Comparison of ENCODE assay signal across 8 cellular contexts in the genomic region with DNA sequence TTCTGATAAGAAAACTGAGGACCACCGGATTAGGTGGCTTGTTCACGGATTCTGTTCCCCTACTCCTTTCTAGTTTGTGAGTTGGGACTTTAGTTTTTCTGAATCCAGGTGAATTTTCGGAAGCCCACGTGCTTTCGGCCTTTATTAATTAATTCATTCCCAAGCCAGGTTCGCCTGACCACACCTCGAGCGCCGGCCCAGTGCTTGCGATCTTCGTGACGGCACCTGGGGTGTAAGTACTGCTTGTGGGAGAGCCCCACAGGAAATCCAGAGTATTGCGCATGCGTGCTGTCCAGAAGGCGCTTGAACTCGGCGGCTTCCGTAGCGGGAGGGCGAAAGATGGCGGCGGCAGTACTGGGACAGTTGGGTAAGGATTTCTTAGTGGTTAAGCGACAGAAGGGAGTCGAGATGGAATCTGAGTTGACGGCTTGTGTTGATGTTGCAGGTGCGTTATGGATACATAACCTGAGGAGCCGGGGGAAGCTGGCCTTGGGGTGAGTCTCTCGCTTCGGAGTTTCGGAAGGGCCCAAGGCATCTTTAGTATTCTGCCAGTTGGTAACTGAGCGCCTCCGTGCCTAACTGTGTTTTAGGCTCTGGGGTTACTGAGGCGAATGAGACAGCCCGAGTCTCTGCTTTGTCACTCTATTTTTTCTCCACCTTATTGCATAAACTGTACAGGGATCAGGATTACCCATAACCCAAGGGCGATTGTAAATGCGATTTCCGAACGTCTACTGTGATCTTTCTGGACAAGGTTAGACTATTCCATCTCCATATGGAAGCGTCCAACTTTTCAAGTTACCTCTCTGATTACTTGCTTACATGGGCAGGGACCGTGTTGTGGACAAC. TPM values are rescaled to one million over a fixed set of nuclear protein-coding genes. Genes with fewer than 3 reads are reported as not detected.
A peak's percentile ranks its signal among the peaks of the same experiment; 100 is the strongest.
DNase-seq lines count a peak whose midpoint lies in the region; ATAC-seq, FAIRE-seq and TF ChIP-seq lines count a peak whose summit lies in the region.

MRPL22 (plus strand) TSS at position 302 of the 849 bp plus-strand sequence; CDS start at position 340, 38 bp downstream.

- ATAC-seq in HG03457 (IDR thresholded peaks at IDR 0.05; ENCODE audit: unreplicated experiment): peak; percentile 36

- intact Hi-C loops in colonic mucosa (cut with DNase I): loop anchor here (10.0 kb wide), 1 partner anchor 296 kb away; no protein-coding TSS in a partner anchor

- peak within 1 kb of the TSS; percentile 71 for H3K27ac ChIP-seq in colonic mucosa

- H3K9ac ChIP-seq in colonic mucosa (ENCODE audit: low read depth in 2 of 2, low read length in 2 of 2): peak within 1 kb of the TSS; percentile 53 to 90

- H3K4me3 ChIP-seq in BE2C (ENCODE audit: low read depth, low read length): peak within 1 kb of the TSS; percentile 88
- peak within 1 kb of the TSS; percentile 86 for H3K4me3 ChIP-seq in colonic mucosa

- no peaks in the 10 kb centered on the region for H3K27me3 ChIP-seq in BE2C
- no peaks in the 10 kb centered on the region for H3K27me3 ChIP-seq in colonic mucosa

- no peaks in the 10 kb centered on the region for H3K9me3 ChIP-seq in BE2C
- no peaks in the 10 kb centered on the region for H3K9me3 ChIP-seq in colonic mucosa

- H3K4me1 ChIP-seq in BE2C (no peaks in the 10 kb centered on the region), colonic mucosa (peaks cover 6% of the 10 kb centered on the region)

- TF ChIP-seq CTCF in BE2C (IDR thresholded peaks at IDR 0.05; ENCODE audit: low read depth, low read length) (no peak), colonic mucosa (IDR thresholded peaks at IDR 0.05) (no peak)

- peak; percentile 92 for DNase-seq in BE2C
- peak; percentile 67 for DNase-seq in GM19239 (ENCODE audit: insufficient read length, low spot score)
- peak; percentile 85 to 95 for DNase-seq in NCI-H526 (lab: John Stamatoyannopoulos, UW)
- DNase-seq in activated CD4-positive, alpha-beta T cell treated with anti-CD3 and anti-CD28 coated beads for 48 hours: peak; percentile 97
- DNase-seq in colonic mucosa: peak; percentile 95
- DNase-seq in kidney tubule cell (ENCODE audit: low spot score): peak; percentile 96
- peak; percentile 86 to 87 for DNase-seq in stimulated activated CD4-positive, alpha-beta T cell treated with anti-CD3 and anti-CD28 coated beads, Interleukin-1b, Interleukin-23, amount 100 ng/mL, for 1 hour (ENCODE audit: low read depth in 2 of 2)

- H3K36me3 ChIP-seq in BE2C (no peaks in the 10 kb centered on the region), colonic mucosa (no peaks in the 10 kb centered on the region)

- FAIRE-seq in GM19239 (lab: Jason Lieb, UNC): peak; percentile 92

RNA-seq across cellular contexts. Expression of gene MRPL22, which starts in this region (rescaled TPM):
- polyA plus RNA-seq in BE2C (2012; ENCODE audit: insufficient read depth, insufficient read length, low read depth): 61.3 TPM
- 10 to 100 TPM; 51.4 to 62.3 TPM for total RNA-seq in colonic mucosa

Comparison
In these comparisons a context has a peak if more than half of its experiments do, and no peak if none do; other contexts are left out.
1. Peak in every context shown above with its lines: DNase-seq, ATAC-seq, H3K4me3 ChIP-seq and H3K27ac ChIP-seq.